15 cellular contexts compared by ENCODE assay signal in genomic region chr3:11482024-11482423, GRCh38.
A peak's percentile ranks its signal among the peaks of the same experiment; 100 is the strongest.
DNase-seq lines count a peak whose midpoint lies in the region; ATAC-seq and TF ChIP-seq lines count a peak whose summit lies in the region.
"Had no signal": no experiment of that assay in that cellular context is flagged by ENCODE, and none has a peak within 500 bp of the region (broad histone marks: within the 10 kb centered on the region; RNA-seq: fewer than 3 reads in every experiment).

No MANE protein-coding gene starts in this region.

- peak overlapping the region; percentile 14 for H3K27ac ChIP-seq in upper lobe of right lung

- no peaks in the 10 kb centered on the region for H3K36me3 ChIP-seq in upper lobe of right lung

- ATAC-seq in upper lobe of right lung (no peak), HG02759 (IDR thresholded peaks at IDR 0.05; ENCODE audit: unreplicated experiment) (no peak), GM19452 (IDR thresholded peaks at IDR 0.05; ENCODE audit: unreplicated experiment) (no peak)
- ATAC-seq: activated T-helper 17 cell treated with anti-CD3 and anti-CD28 coated beads, Interleukin-2, amount 50 U/mL, for 72 hours; stimulated activated naive CD8-positive, alpha-beta T cell treated with anti-CD3 and anti-CD28 coated beads, Interleukin-15, amount 100 ng/mL, for 72 hours had no signal

- no peak overlapping the region for H3K4me3 ChIP-seq in fibroblast of villous mesenchyme (ENCODE audit: low read depth, low read length)
- no peak overlapping the region for H3K4me3 ChIP-seq in upper lobe of right lung

- DNase-seq in NCI-H1105 treated with DMSO at 0.1 percent for 48 hours (lab: John Stamatoyannopoulos, UW), result peak; percentile 12
- DNase-seq in NCI-H1105 (lab: John Stamatoyannopoulos, UW), result no peak
- peak; percentile 54 for DNase-seq in fibroblast of villous mesenchyme (ENCODE audit: low read depth)
- peak; percentile 46 for DNase-seq in myocyte (ENCODE audit: low read depth)
- no peak for DNase-seq in upper lobe of right lung
- DNase-seq in NCI-H526 treated with DMSO at 0.1 percent for 48 hours (lab: John Stamatoyannopoulos, UW), result no peak
- DNase-seq: activated CD4-positive, alpha-beta T cell treated with anti-CD3 and anti-CD28 coated beads, Interleukin-2, amount 10 ng/mL, durations not matched to agents 24 days and 14 days; Calu3; kidney glomerular epithelial cell; MM.1S; NK-92 treated with Interleukin-12 subunit alpha and Interleukin-12 subunit beta, amount 100 ng/mL, for 24 hours; stimulated activated naive CD8-positive, alpha-beta T cell treated with anti-CD3 and anti-CD28 coated beads, Interleukin-15, amount 100 ng/mL, for 72 hours had no signal

- TF ChIP-seq CTCF in fibroblast of villous mesenchyme (IDR thresholded peaks at IDR 0.05; ENCODE audit: insufficient read depth, low read depth, low read length) (no peak), upper lobe of right lung (IDR thresholded peaks at IDR 0.05) (no peak)

- intact Hi-C loops in upper lobe of right lung (cut with DNase I), result no loop called here

- H3K4me1 ChIP-seq in upper lobe of right lung, result peaks cover 26% of the 10 kb centered on the region

- no peaks in the 10 kb centered on the region for H3K9me3 ChIP-seq in upper lobe of right lung

- H3K27me3 ChIP-seq in upper lobe of right lung, result no peaks in the 10 kb centered on the region

Comparison
In these comparisons a context has a peak if more than half of its experiments do, and no peak if none do; other contexts are left out.
1. DNase-seq: peak in NCI-H1105 treated with DMSO at 0.1 percent for 48 hours (single experiment), fibroblast of villous mesenchyme (single experiment) and myocyte (single experiment); none in NCI-H1105 (single experiment), upper lobe of right lung (single experiment) and NCI-H526 treated with DMSO at 0.1 percent for 48 hours (single experiment).